Comparison of ENCODE assay signal across 20 cellular contexts in genomic region chr4:1459081-1459480, GRCh38. TPM values are rescaled to one million over a fixed set of nuclear protein-coding genes. Genes with fewer than 3 reads are reported as not detected.
DNase-seq lines count a peak whose midpoint lies in the region; ATAC-seq and TF ChIP-seq lines count a peak whose summit lies in the region.
"Had no signal": no experiment of that assay in that cellular context is flagged by ENCODE, and none has a peak within 500 bp of the region (broad histone marks: within the 10 kb centered on the region; RNA-seq: fewer than 3 reads in every experiment).

No MANE protein-coding gene starts in this region.

- TF ChIP-seq EP300 in sigmoid colon (IDR thresholded peaks at IDR 0.05), result no peak

- WGBS in sigmoid colon, 2 donors, result 48 to 55% methylated on average over 5 of the region's 5 CpGs

- no peak overlapping the region for H3K27ac Mint-ChIP-seq in activated naive CD8-positive, alpha-beta T cell treated with anti-CD3 and anti-CD28 coated beads, Interleukin-2, amount 10 ng/mL, durations not matched to agents 7 days and 5 days
- no peak overlapping the region for H3K27ac Mint-ChIP-seq in activated naive CD8-positive, alpha-beta T cell treated with anti-CD3 and anti-CD28 coated beads for 36 hours

- H3K36me3 ChIP-seq in NT2/D1 (ENCODE audit: insufficient read depth, insufficient read length, low read length) (no peaks in the 10 kb centered on the region), sigmoid colon (no peaks in the 10 kb centered on the region)
- H3K36me3 ChIP-seq: BLaER1 had no signal

- H3K4me3 Mint-ChIP-seq in activated naive CD8-positive, alpha-beta T cell treated with anti-CD3 and anti-CD28 coated beads, Interleukin-2, amount 10 ng/mL, durations not matched to agents 7 days and 5 days, result no peak overlapping the region
- H3K4me3 Mint-ChIP-seq in activated naive CD8-positive, alpha-beta T cell treated with anti-CD3 and anti-CD28 coated beads for 36 hours, result no peak overlapping the region

- H3K4me3 ChIP-seq in NT2/D1 (ENCODE audit: insufficient read length, low read depth) (peak overlapping the region; percentile 13), sigmoid colon (no peak overlapping the region)
- H3K4me3 ChIP-seq: BLaER1, PC-9 had no signal

- H3K4me1 ChIP-seq in NT2/D1 (ENCODE audit: insufficient read depth, insufficient read length) (peaks cover 41% of the 10 kb centered on the region), sigmoid colon (no peaks in the 10 kb centered on the region)

- peaks cover 99% of the 10 kb centered on the region for H3K27me3 ChIP-seq in NT2/D1 (ENCODE audit: insufficient read depth, insufficient read length)
- H3K27me3 ChIP-seq in sigmoid colon, result peaks cover 3 to 51% (median 41%) of the 10 kb centered on the region in 3 donors

- DNase-seq in activated naive CD8-positive, alpha-beta T cell treated with anti-CD3 and anti-CD28 coated beads, Interleukin-2, amount 10 ng/mL, durations not matched to agents 7 days and 5 days, result peak; percentile 18
- DNase-seq in activated naive CD8-positive, alpha-beta T cell treated with anti-CD3 and anti-CD28 coated beads for 36 hours, result no peak
- DNase-seq in NT2/D1 (ENCODE audit: low read depth, low spot score) (peak; percentile 23), iPS-NIHi11 (ENCODE audit: low spot score) (peak; percentile 48), posterior vena cava (ENCODE audit: low spot score) (peak; percentile 64), globus pallidus (ENCODE audit: low spot score) (no peak), sigmoid colon (no peak)
- DNase-seq: DND-41, NCI-H1048, NCI-H1436 treated with DMSO at 0.1 percent for 48 hours, NCI-H2029 treated with DMSO at 0.1 percent for 48 hours, NCI-H2171 treated with DMSO at 0.1 percent for 48 hours, NCI-H446 treated with DMSO at 0.1 percent for 48 hours, NCI-H748 treated with DMSO at 0.1 percent for 48 hours, PC-9 had no signal

- H3K36me3 Mint-ChIP-seq in activated naive CD8-positive, alpha-beta T cell treated with anti-CD3 and anti-CD28 coated beads, Interleukin-2, amount 10 ng/mL, durations not matched to agents 7 days and 5 days, result no peaks in the 10 kb centered on the region
- H3K36me3 Mint-ChIP-seq in activated naive CD8-positive, alpha-beta T cell treated with anti-CD3 and anti-CD28 coated beads for 36 hours, result no peaks in the 10 kb centered on the region

- H3K9me3 ChIP-seq in NT2/D1 (ENCODE audit: insufficient read depth, low read length), result peaks cover 30% of the 10 kb centered on the region; the same call in 1 of the 2 replicates
- H3K9me3 ChIP-seq in sigmoid colon, result no peaks in the 10 kb centered on the region

- TF ChIP-seq POLR2A in sigmoid colon (IDR thresholded peaks at IDR 0.05), result no peak

- peaks cover 6% of the 10 kb centered on the region for H3K9me3 Mint-ChIP-seq in activated naive CD8-positive, alpha-beta T cell treated with anti-CD3 and anti-CD28 coated beads, Interleukin-2, amount 10 ng/mL, durations not matched to agents 7 days and 5 days
- peaks cover 2% of the 10 kb centered on the region for H3K9me3 Mint-ChIP-seq in activated naive CD8-positive, alpha-beta T cell treated with anti-CD3 and anti-CD28 coated beads for 36 hours

- POLR2A ChIA-PET in activated naive CD8-positive, alpha-beta T cell treated with anti-CD3 and anti-CD28 coated beads, Interleukin-2, amount 10 ng/mL, durations not matched to agents 7 days and 5 days (lab: Charles Lee), result no interaction called here

- no peaks in the 10 kb centered on the region for H3K4me1 Mint-ChIP-seq in activated naive CD8-positive, alpha-beta T cell treated with anti-CD3 and anti-CD28 coated beads, Interleukin-2, amount 10 ng/mL, durations not matched to agents 7 days and 5 days
- H3K4me1 Mint-ChIP-seq in activated naive CD8-positive, alpha-beta T cell treated with anti-CD3 and anti-CD28 coated beads for 36 hours, result no peaks in the 10 kb centered on the region

- no peak overlapping the region for H3K9ac ChIP-seq in NT2/D1 (ENCODE audit: insufficient read length, low read depth)
- H3K9ac ChIP-seq: BLaER1, KMS-11 had no signal

- no peak for TF ChIP-seq CTCF in sigmoid colon (IDR thresholded peaks at IDR 0.05)

- intact Hi-C loops in posterior vena cava (cut with DNase I), result no loop called here
- intact Hi-C loops in sigmoid colon (cut with DNase I), result no loop called here

- H3K27me3 Mint-ChIP-seq in activated naive CD8-positive, alpha-beta T cell treated with anti-CD3 and anti-CD28 coated beads, Interleukin-2, amount 10 ng/mL, durations not matched to agents 7 days and 5 days, result peaks cover 7% of the 10 kb centered on the region
- H3K27me3 Mint-ChIP-seq in activated naive CD8-positive, alpha-beta T cell treated with anti-CD3 and anti-CD28 coated beads for 36 hours, result peaks cover 26% of the 10 kb centered on the region

- no peak for ATAC-seq in activated naive CD8-positive, alpha-beta T cell treated with anti-CD3 and anti-CD28 coated beads, Interleukin-2, amount 10 ng/mL, durations not matched to agents 7 days and 5 days (ENCODE audit: low read depth)
- ATAC-seq in GM21390 (IDR thresholded peaks at IDR 0.05; ENCODE audit: unreplicated experiment), result no peak

- H3K27ac ChIP-seq in sigmoid colon, result no peak overlapping the region
- H3K27ac ChIP-seq: BLaER1, KMS-11, PC-9 had no signal

RNA-seq across cellular contexts. Expression of gene NKX1-1, which starts 52.8 kb away (rescaled TPM):
- not detected for total RNA-seq in activated naive CD8-positive, alpha-beta T cell treated with anti-CD3 and anti-CD28 coated beads, Interleukin-2, amount 10 ng/mL, durations not matched to agents 7 days and 5 days
- not detected for total RNA-seq in activated naive CD8-positive, alpha-beta T cell treated with anti-CD3 and anti-CD28 coated beads for 36 hours
- total RNA-seq in posterior vena cava, result not detected
- not detected for total RNA-seq in sigmoid colon
- not detected for polyA plus RNA-seq in sigmoid colon
- total RNA-seq: A172, M059J, PC-9 had no signal

Comparison
In these comparisons a context has a peak if more than half of its experiments do, and no peak if none do; other contexts are left out.
1. DNase-seq: peak in activated naive CD8-positive, alpha-beta T cell treated with anti-CD3 and anti-CD28 coated beads, Interleukin-2, amount 10 ng/mL, durations not matched to agents 7 days and 5 days (single experiment), NT2/D1 (single experiment), iPS-NIHi11 (single experiment) and posterior vena cava (single experiment); none in activated naive CD8-positive, alpha-beta T cell treated with anti-CD3 and anti-CD28 coated beads for 36 hours (single experiment), globus pallidus (single experiment) and sigmoid colon (single experiment).